Comparison of ENCODE assay signal across 35 cellular contexts in the genomic region with DNA sequence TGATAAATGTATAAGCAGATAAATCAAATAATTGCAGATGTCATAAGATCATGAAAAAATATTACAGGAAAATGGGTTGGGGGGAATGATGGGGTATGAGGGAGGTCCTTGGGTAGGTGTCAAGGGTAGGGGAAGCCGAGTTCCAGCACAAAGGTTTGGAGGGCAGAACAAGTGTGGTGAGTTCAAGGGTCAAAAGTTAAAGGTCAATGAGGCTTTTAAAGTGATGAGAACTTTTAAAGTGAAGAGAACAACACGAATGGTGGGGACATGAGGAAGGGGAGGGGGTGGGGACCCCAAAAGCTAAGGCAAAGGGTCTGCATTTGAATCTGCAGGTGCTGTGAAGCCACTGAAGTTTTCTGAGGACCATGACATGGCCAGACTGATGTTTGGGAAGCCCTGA.
"Had no signal": no experiment of that assay in that cellular context is flagged by ENCODE, and none has a peak within 500 bp of the region (broad histone marks: within the 10 kb centered on the region; RNA-seq: fewer than 3 reads in every experiment).

No MANE protein-coding gene starts in this region.

- H3K4me2 ChIP-seq: KMS-11 had no signal

- H3K27me3 ChIP-seq: MG63 had no signal

- H3K9ac ChIP-seq: KMS-11 had no signal

- H3K4me3 ChIP-seq: MG63 had no signal

- DNase-seq: Karpas-422, Kasumi-1, MG63, MV-4-11, NCI-H1048, NCI-H1092, NCI-H1092 treated with DMSO at 0.1 percent for 48 hours, NCI-H1105, NCI-H1105 treated with DMSO at 0.1 percent for 48 hours, NCI-H1417, NCI-H1417 treated with DMSO at 0.1 percent for 48 hours, NCI-H1436, NCI-H1436 treated with DMSO at 0.1 percent for 48 hours, NCI-H146, NCI-H1694, NCI-H1694 treated with DMSO at 0.1 percent for 48 hours, NCI-H187, NCI-H187 treated with DMSO at 0.1 percent for 48 hours, NCI-H1930, NCI-H2029, NCI-H2029 treated with DMSO at 0.1 percent for 48 hours, NCI-H2081, NCI-H2081 treated with DMSO at 0.1 percent for 48 hours, NCI-H2107, NCI-H2171, NCI-H2171 treated with DMSO at 0.1 percent for 48 hours, NCI-H2227 treated with DMSO at 0.1 percent for 48 hours, NCI-H226, NCI-H345, NCI-H446, NCI-H446 treated with DMSO at 0.1 percent for 48 hours, NCI-H510A, NCI-H510A treated with DMSO at 0.1 percent for 48 hours, NCI-H524 had no signal

- H3K9me3 ChIP-seq: MG63 had no signal

- H3K27ac ChIP-seq: KMS-11 had no signal

- H3K36me3 ChIP-seq: MG63 had no signal
